1 cellular context compared by ENCODE assay signal in the genomic region with DNA sequence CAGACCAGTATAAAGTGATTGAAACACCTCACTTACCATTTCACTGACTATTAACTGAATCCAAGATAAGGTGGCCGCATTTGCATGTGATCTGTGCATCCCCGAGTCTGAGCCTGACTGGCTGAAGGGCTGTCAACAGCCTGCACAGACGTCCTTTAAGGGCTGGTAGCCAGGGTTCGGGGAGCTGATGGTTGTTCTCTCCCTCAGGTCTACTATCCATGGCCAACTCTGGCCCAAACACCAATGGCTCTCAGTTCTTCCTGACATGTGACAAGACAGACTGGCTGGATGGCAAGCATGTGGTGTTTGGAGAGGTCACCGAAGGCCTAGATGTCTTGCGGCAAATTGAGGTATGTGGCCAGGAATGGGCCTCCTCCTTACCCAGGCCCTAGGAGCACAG.
TF ChIP-seq lines count a peak whose summit lies in the region.

No MANE protein-coding gene starts in this region.

TF ChIP-seq in HepG2, 621 proteins besides CTCF, POLR2A, EP300 and RAD21:
- TF ChIP-seq, protein P1, sequence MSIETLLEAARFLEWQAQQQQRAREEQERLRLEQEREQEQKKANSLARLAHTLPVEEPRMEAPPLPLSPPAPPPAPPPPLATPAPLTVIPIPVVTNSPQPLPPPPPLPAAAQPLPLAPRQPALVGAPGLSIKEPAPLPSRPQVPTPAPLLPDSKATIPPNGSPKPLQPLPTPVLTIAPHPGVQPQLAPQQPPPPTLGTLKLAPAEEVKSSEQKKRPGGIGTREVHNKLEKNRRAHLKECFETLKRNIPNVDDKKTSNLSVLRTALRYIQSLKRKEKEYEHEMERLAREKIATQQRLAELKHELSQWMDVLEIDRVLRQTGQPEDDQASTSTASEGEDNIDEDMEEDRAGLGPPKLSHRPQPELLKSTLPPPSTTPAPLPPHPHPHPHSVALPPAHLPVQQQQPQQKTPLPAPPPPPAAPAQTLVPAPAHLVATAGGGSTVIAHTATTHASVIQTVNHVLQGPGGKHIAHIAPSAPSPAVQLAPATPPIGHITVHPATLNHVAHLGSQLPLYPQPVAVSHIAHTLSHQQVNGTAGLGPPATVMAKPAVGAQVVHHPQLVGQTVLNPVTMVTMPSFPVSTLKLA (IDR thresholded peaks at IDR 0.05), result peak; percentile 46; the same call in 1 of the 2 replicates
- TF ChIP-seq ZNF713 (CRISPR knock-in tag; IDR thresholded peaks at IDR 0.05), result no peak
